2 cellular contexts compared by ENCODE assay signal in genomic region chr16:54422569-54422978, GRCh38.
TF ChIP-seq lines count a peak whose summit lies in the region.

No MANE protein-coding gene starts in this region.

TF ChIP-seq in HCT116, 20 proteins besides CTCF, POLR2A, EP300 and RAD21 (continued from another document):
- TF ChIP-seq REST (IDR thresholded peaks at IDR 0.05; ENCODE audit: low read depth): no peak
- TF ChIP-seq TCF7L2 (IDR thresholded peaks at IDR 0.05; ENCODE audit: borderline replicate concordance, extremely low read depth, insufficient read depth, insufficient read length): no peak
- TF ChIP-seq ZNF274 (IDR thresholded peaks at IDR 0.05; ENCODE audit: low read depth, low read length): no peak
- no peak for TF ChIP-seq EGR1 (IDR thresholded peaks at IDR 0.05; ENCODE audit: low read depth)
- no peak for TF ChIP-seq FOSL1 (IDR thresholded peaks at IDR 0.05; ENCODE audit: low read depth)

TF ChIP-seq in SK-N-SH treated with all-trans-retinoic acid at 6 μM for 48 hours, 23 proteins besides CTCF, POLR2A, EP300 and RAD21 (continued from another document):
- TF ChIP-seq POU6F1 (CRISPR knock-in tag; IDR thresholded peaks at IDR 0.05; ENCODE audit: borderline replicate concordance, low read depth): no peak
- TF ChIP-seq RARB (CRISPR knock-in tag; IDR thresholded peaks at IDR 0.05): no peak
- no peak for TF ChIP-seq ESRRG (CRISPR knock-in tag; IDR thresholded peaks at IDR 0.05)
- TF ChIP-seq CSDC2 (CRISPR knock-in tag; IDR thresholded peaks at IDR 0.05): no peak
- TF ChIP-seq ZNF70 (CRISPR knock-in tag; IDR thresholded peaks at IDR 0.05): no peak
- TF ChIP-seq ISL1 (CRISPR knock-in tag; IDR thresholded peaks at IDR 0.05): no peak
- no peak for TF ChIP-seq PPARA (CRISPR knock-in tag; IDR thresholded peaks at IDR 0.05; ENCODE audit: borderline replicate concordance)
- no peak for TF ChIP-seq OSR1 (CRISPR knock-in tag; IDR thresholded peaks at IDR 0.05)
- no peak for TF ChIP-seq PATZ1 (CRISPR knock-in tag; IDR thresholded peaks at IDR 0.05; ENCODE audit: borderline replicate concordance)
- TF ChIP-seq ARNTL (CRISPR knock-in tag; IDR thresholded peaks at IDR 0.05; ENCODE audit: borderline replicate concordance, low read depth): no peak
